1 cellular context compared by ENCODE assay signal in genomic region chr1:8570435-8570834, GRCh38.
TF ChIP-seq lines count a peak whose summit lies in the region.

No MANE protein-coding gene starts in this region.

TF ChIP-seq in neural cell, 6 proteins besides CTCF, POLR2A, EP300 and RAD21 (continued from another document):
- no peak for TF ChIP-seq REST (IDR thresholded peaks at IDR 0.05; ENCODE audit: borderline replicate concordance)
- TF ChIP-seq MXI1 (conservative IDR thresholded peaks at IDR 0.05; ENCODE audit: poor library complexity, severe bottlenecking) = no peak
- no peak for TF ChIP-seq EZH2 (IDR thresholded peaks at IDR 0.05; ENCODE audit: borderline replicate concordance, insufficient read depth, low read length, poor library complexity, severe bottlenecking)
- TF ChIP-seq POLR2AphosphoS5 (IDR thresholded peaks at IDR 0.05) = no peak
